1 cellular context compared by ENCODE assay signal in the genomic region with DNA sequence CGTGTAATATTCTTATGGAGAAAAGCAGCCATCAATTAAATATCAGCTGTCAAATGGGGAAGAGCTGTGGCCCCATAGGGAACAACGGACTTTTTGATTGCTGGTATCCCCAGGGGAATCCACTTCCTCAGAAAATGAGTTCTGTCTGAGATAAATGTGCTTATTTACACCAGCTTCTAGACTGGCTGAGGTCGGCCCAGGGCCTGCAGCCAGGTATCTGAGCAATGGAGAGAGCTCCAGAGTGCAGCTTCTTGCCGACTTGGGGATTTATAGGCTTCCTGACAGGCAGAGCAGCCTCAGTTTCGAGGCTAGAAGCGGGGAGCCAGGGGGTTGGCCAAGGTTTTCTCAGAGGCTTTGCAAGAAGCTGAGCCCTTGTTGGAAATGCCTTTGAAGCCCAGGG.
TF ChIP-seq lines count a peak whose summit lies in the region.

No MANE protein-coding gene starts in this region.

TF ChIP-seq in HepG2, 621 proteins besides CTCF, POLR2A, EP300 and RAD21 (continued from another document):
- TF ChIP-seq DPF2 (CRISPR knock-in tag; IDR thresholded peaks at IDR 0.05; ENCODE audit: borderline replicate concordance, low read depth) = no peak
